ENCODE assay signal across 8 cellular contexts in genomic region chr15:44727462-44728231, GRCh38. TPM values are rescaled to one million over a fixed set of nuclear protein-coding genes. Genes with fewer than 3 reads are reported as not detected.
A peak's percentile ranks its signal among the peaks of the same experiment; 100 is the strongest.
DNase-seq lines count a peak whose midpoint lies in the region; ATAC-seq and TF ChIP-seq lines count a peak whose summit lies in the region.

No MANE protein-coding gene starts in this region.

- 81 to 85% methylated on average over 6 of the region's 6 CpGs for WGBS in lung, 2 donors
- WGBS in tibial nerve, 2 donors, result 86 to 87% methylated on average over 6 of the region's 6 CpGs

- ATAC-seq in lung (ENCODE audit: insufficient read depth, low FRiP score) (no peak), GM21526 (IDR thresholded peaks at IDR 0.05; ENCODE audit: low FRiP score, unreplicated experiment) (no peak)

- H3K27me3 ChIP-seq in adipocyte (replicated peaks; ENCODE audit: control insufficient read depth, insufficient read depth, low read length) (no peaks in the 10 kb centered on the region), lung (ENCODE audit: control insufficient read depth, insufficient read depth) (no peaks in the 10 kb centered on the region), tibial nerve (no peaks in the 10 kb centered on the region)

- H3K27ac ChIP-seq in lung (ENCODE audit: low read depth in 1 of 2, low read length in 1 of 2), result peak overlapping the region; percentile 73 to 83
- peak overlapping the region; percentile 94 to 100 (median 96) for H3K27ac ChIP-seq in tibial nerve

- peaks cover 10% of the 10 kb centered on the region for H3K36me3 ChIP-seq in adipocyte (ENCODE audit: control insufficient read depth, insufficient read depth, low read length, severe bottlenecking)
- H3K36me3 ChIP-seq in lung (ENCODE audit: control insufficient read depth in 2 of 2, insufficient read depth in 2 of 2, low read length in 2 of 2), result peaks cover 0 to 6% of the 10 kb centered on the region in 2 donors
- H3K36me3 ChIP-seq in tibial nerve, result peaks cover 0 to 8% (median 0%) of the 10 kb centered on the region in 3 donors

- H3K9me3 ChIP-seq in adipocyte (ENCODE audit: control insufficient read depth, low read length) (no peaks in the 10 kb centered on the region), lung (ENCODE audit: control insufficient read depth in 2 of 2, insufficient read depth in 1 of 2, low read length in 1 of 2) (no peaks in the 10 kb centered on the region), tibial nerve (no peaks in the 10 kb centered on the region)

- peak; percentile 66 for DNase-seq in activated effector memory CD4-positive, alpha-beta T cell treated with anti-CD3 and anti-CD28 coated beads, Interleukin-2, amount 50 U/mL, for 16 hours
- no peak for DNase-seq in activated effector memory CD4-positive, alpha-beta T cell treated with Interleukin-2 at 50 U/mL for 16 hours
- DNase-seq in adipocyte (ENCODE audit: low read depth), result no peak
- DNase-seq in lung (ENCODE audit: low spot score), result no peak
- DNase-seq in tibial nerve (ENCODE audit: low spot score in 2 of 2), result no peak
- no peak for DNase-seq in HK-2 (ENCODE audit: unreplicated experiment)
- no peak for DNase-seq in DMS 273 treated with DMSO at 0.1 percent for 48 hours (lab: John Stamatoyannopoulos, UW)

- no peak for TF ChIP-seq CTCF in lung (IDR thresholded peaks at IDR 0.05; ENCODE audit: control extremely low read depth, extremely low read depth)
- no peak for TF ChIP-seq CTCF in tibial nerve (IDR thresholded peaks at IDR 0.05)

- peaks cover 43% of the 10 kb centered on the region for H3K4me1 ChIP-seq in adipocyte (ENCODE audit: control insufficient read depth, insufficient read depth, low read length)
- peaks cover 2 to 19% of the 10 kb centered on the region in 2 donors for H3K4me1 ChIP-seq in lung (ENCODE audit: control insufficient read depth in 2 of 2, insufficient read depth in 2 of 2, low read length in 2 of 2)
- H3K4me1 ChIP-seq in tibial nerve, result peaks cover 0 to 54% (median 30%) of the 10 kb centered on the region in 4 donors

- H3K4me3 ChIP-seq in adipocyte (ENCODE audit: low read length) (no peak overlapping the region), lung (no peak overlapping the region), tibial nerve (no peak overlapping the region)

- TF ChIP-seq POLR2A in tibial nerve (IDR thresholded peaks at IDR 0.05), result no peak

- TF ChIP-seq EP300 in tibial nerve (IDR thresholded peaks at IDR 0.05), result no peak

- peak overlapping the region; percentile 99 for H3K9ac ChIP-seq in adipocyte (ENCODE audit: low read length)

RNA-seq across cellular contexts. Expression of gene TRIM69, which starts 8.7 kb away (rescaled TPM):
- total RNA-seq in lung, result 10 to 100 TPM; 13.1 to 21.3 TPM
- polyA plus RNA-seq in lung, result 10 to 100 TPM; 11.2 to 26.4 TPM
- 10 to 100 TPM; 11.7 to 27.1 (median 19.3) TPM for total RNA-seq in tibial nerve

RNA-seq across cellular contexts. Expression of gene B2M, which starts 16.3 kb away (rescaled TPM):
- total RNA-seq in lung (1,000 to 10,000 TPM; 2,080 to 4,787 TPM), tibial nerve (1,000 to 10,000 TPM; 2,056 to 2,934 (median 2,402) TPM)
- over 10,000 TPM in 1 of 2 donors, 1,000 to 10,000 TPM in 1; 1,933 to 11,026 TPM for polyA plus RNA-seq in lung

RNA-seq across cellular contexts. Expression of gene PATL2, which starts 16.5 kb away (rescaled TPM):
- total RNA-seq in lung (1 to 10 TPM; 2.4 to 3.0 TPM), tibial nerve (under 1 TPM; 0.30 to 0.98 (median 0.86) TPM)
- polyA plus RNA-seq in lung, result 1 to 10 TPM; 4.4 to 4.8 TPM
